10 cellular contexts compared by ENCODE assay signal in genomic region chr5:172659570-172659908, GRCh38. TPM values are rescaled to one million over a fixed set of nuclear protein-coding genes. Genes with fewer than 3 reads are reported as not detected.
DNase-seq lines count a peak whose midpoint lies in the region; ATAC-seq and TF ChIP-seq lines count a peak whose summit lies in the region.
"Had no signal": no experiment of that assay in that cellular context is flagged by ENCODE, and none has a peak within 500 bp of the region (broad histone marks: within the 10 kb centered on the region; RNA-seq: fewer than 3 reads in every experiment).

No MANE protein-coding gene starts in this region.

- peaks cover 3% of the 10 kb centered on the region for H3K27me3 Mint-ChIP-seq in nephron (ENCODE audit: low read depth)
- H3K27me3 Mint-ChIP-seq: activated naive CD8-positive, alpha-beta T cell treated with anti-CD3 and anti-CD28 coated beads for 36 hours had no signal

- no peak for TF ChIP-seq POLR2A in thyroid gland (IDR thresholded peaks at IDR 0.05)

- intact Hi-C loops in thyroid gland (cut with DNase I) = no loop called here

- H3K27ac Mint-ChIP-seq in nephron = peak overlapping the region; percentile 74 to 90 (median 85)
- H3K27ac Mint-ChIP-seq: activated naive CD8-positive, alpha-beta T cell treated with anti-CD3 and anti-CD28 coated beads for 36 hours had no signal

- no peak for ATAC-seq in HG02973 (IDR thresholded peaks at IDR 0.05; ENCODE audit: unreplicated experiment)
- no peak for ATAC-seq in HG02884 (IDR thresholded peaks at IDR 0.05; ENCODE audit: unreplicated experiment)
- ATAC-seq in HG03521 (IDR thresholded peaks at IDR 0.05; ENCODE audit: unreplicated experiment) = no peak
- no peak for ATAC-seq in HG03439 (IDR thresholded peaks at IDR 0.05; ENCODE audit: unreplicated experiment)

- H3K27me3 ChIP-seq in SJSA1 (replicated peaks) (no peaks in the 10 kb centered on the region), esophagus (ENCODE audit: control insufficient read depth in 1 of 2, insufficient read depth in 2 of 2, low read length in 2 of 2) (no peaks in the 10 kb centered on the region), thyroid gland (no peaks in the 10 kb centered on the region)

- peaks cover 5% of the 10 kb centered on the region; the same call in 1 of the 2 replicates for H3K9me3 ChIP-seq in SJSA1 (replicated peaks)
- peaks cover 0 to 3% of the 10 kb centered on the region in 2 donors for H3K9me3 ChIP-seq in esophagus (ENCODE audit: control insufficient read depth in 2 of 2, insufficient read depth in 1 of 2, low read depth in 1 of 2, low read length in 1 of 2)
- no peaks in the 10 kb centered on the region for H3K9me3 ChIP-seq in thyroid gland

- no peaks in the 10 kb centered on the region for H3K36me3 Mint-ChIP-seq in nephron (ENCODE audit: low read depth)

- no peak for DNase-seq in SJSA1 (ENCODE audit: low read depth in 1 of 2, low spot score in 2 of 2)
- DNase-seq in thyroid gland = no peak
- DNase-seq: activated naive CD8-positive, alpha-beta T cell treated with anti-CD3 and anti-CD28 coated beads for 36 hours; NCI-H1417 treated with DMSO at 0.1 percent for 48 hours had no signal

- peaks cover 41% of the 10 kb centered on the region for H3K4me1 Mint-ChIP-seq in nephron
- H3K4me1 Mint-ChIP-seq: activated naive CD8-positive, alpha-beta T cell treated with anti-CD3 and anti-CD28 coated beads for 36 hours had no signal

- H3K4me3 Mint-ChIP-seq in nephron = no peak overlapping the region
- H3K4me3 Mint-ChIP-seq: activated naive CD8-positive, alpha-beta T cell treated with anti-CD3 and anti-CD28 coated beads for 36 hours had no signal

- H3K27ac ChIP-seq in SJSA1 = peak overlapping the region; percentile 84
- peak overlapping the region; percentile 61 to 85 for H3K27ac ChIP-seq in esophagus (ENCODE audit: low read depth in 2 of 2, low read length in 1 of 2)
- H3K27ac ChIP-seq in thyroid gland = peak overlapping the region; percentile 22 to 62 (median 56)

- H3K4me3 ChIP-seq in SJSA1 = no peak overlapping the region
- H3K4me3 ChIP-seq in esophagus (ENCODE audit: low read depth in 1 of 2, low read length in 2 of 2) = no peak overlapping the region
- no peak overlapping the region for H3K4me3 ChIP-seq in thyroid gland (replicated peaks in 1 of 3)

- TF ChIP-seq CTCF in nephron (IDR thresholded peaks at IDR 0.05; ENCODE audit: unreplicated experiment in 3 of 3) (no peak), thyroid gland (IDR thresholded peaks at IDR 0.05) (no peak)

- peaks cover 26% of the 10 kb centered on the region for H3K4me1 ChIP-seq in SJSA1 (replicated peaks)
- H3K4me1 ChIP-seq in esophagus (ENCODE audit: control insufficient read depth in 2 of 2, insufficient read depth in 2 of 2, low read length in 1 of 2) = peaks cover 3 to 11% of the 10 kb centered on the region in 2 donors
- H3K4me1 ChIP-seq in thyroid gland = peaks cover 0 to 27% of the 10 kb centered on the region in 2 donors

- peaks cover 15% of the 10 kb centered on the region; the same call in 1 of the 2 replicates for H3K36me3 ChIP-seq in SJSA1
- no peaks in the 10 kb centered on the region for H3K36me3 ChIP-seq in esophagus (ENCODE audit: control insufficient read depth in 2 of 2, insufficient read depth in 2 of 2, low read length in 1 of 2)
- no peaks in the 10 kb centered on the region for H3K36me3 ChIP-seq in thyroid gland

- H3K9me3 Mint-ChIP-seq in nephron = peaks cover 6% of the 10 kb centered on the region

RNA-seq across cellular contexts. Expression of gene NEURL1B, which starts 18.5 kb away (rescaled TPM):
- total RNA-seq in SJSA1 (2014; rRNA removed; shearing (Covaris generic)) = 7.4 and 15.4 TPM in 2 replicates
- polyA plus RNA-seq in esophagus = 1 to 10 TPM; 6.9 to 8.6 TPM
- total RNA-seq in thyroid gland = 10 to 100 TPM in 2 of 4 donors, 1 to 10 TPM in 2; 8.2 to 29.9 (median 10.9) TPM
